In genomic region chr12:112179936-112180335, GRCh38 we compare ENCODE assay signal across 26 cellular contexts. TPM values are rescaled to one million over a fixed set of nuclear protein-coding genes. Genes with fewer than 3 reads are reported as not detected.
DNase-seq lines count a peak whose midpoint lies in the region; ATAC-seq, FAIRE-seq and TF ChIP-seq lines count a peak whose summit lies in the region.
"Had no signal": no experiment of that assay in that cellular context is flagged by ENCODE, and none has a peak within 500 bp of the region (broad histone marks: within the 10 kb centered on the region; RNA-seq: fewer than 3 reads in every experiment).

No MANE protein-coding gene starts in this region.

- H3K27ac ChIP-seq in HepG2 (ENCODE audit: extremely low read length, insufficient read depth, low read length), result no peak overlapping the region
- H3K27ac ChIP-seq: BLaER1, uterus had no signal

- peak overlapping the region; percentile 87 for H3K27ac Mint-ChIP-seq in T-helper 17 cell
- H3K27ac Mint-ChIP-seq: activated B cell treated with CpG ODN at 0.5 μM for 24 hours; activated CD4-positive, alpha-beta memory T cell treated with anti-CD3 and anti-CD28 coated beads, Interleukin-2, amount 10 ng/mL, durations not matched to agents 7 days and 5 days; T-helper 2 cell treated with Interferon-gamma antibody and Interleukin-4, amounts not matched to agents 5 μg/mL and 100 μg/mL, for 36 hours had no signal

- H3K4me3 Mint-ChIP-seq in T-helper 17 cell, result no peak overlapping the region
- H3K4me3 Mint-ChIP-seq: activated B cell treated with CpG ODN at 0.5 μM for 24 hours; activated CD4-positive, alpha-beta memory T cell treated with anti-CD3 and anti-CD28 coated beads, Interleukin-2, amount 10 ng/mL, durations not matched to agents 7 days and 5 days; naive thymus-derived CD4-positive, alpha-beta T cell; T-helper 2 cell treated with Interferon-gamma antibody and Interleukin-4, amounts not matched to agents 5 μg/mL and 100 μg/mL, for 36 hours had no signal

- peaks cover 5% of the 10 kb centered on the region for H3K36me3 ChIP-seq in H7 (replicated peaks; ENCODE audit: control insufficient read depth, insufficient read depth, low read length)
- H3K36me3 ChIP-seq in HepG2 (replicated peaks in 1 of 2; ENCODE audit: control insufficient read depth in 1 of 2, insufficient read depth in 2 of 2, low read length in 2 of 2), result peaks cover 6 to 19% of the 10 kb centered on the region in 2 experiments; a peak in 4 of 5 replicates
- H3K36me3 ChIP-seq: uterus had no signal

- no TSS peak for BruUV-seq in HepG2 (replicated peaks; lab: Mats Ljungman, UMichigan)

- TF ChIP-seq EP300 in HepG2 (IDR thresholded peaks at IDR 0.05; ENCODE audit: low read depth in 2 of 2, low read length in 2 of 2) (no peak), HepG2 (CRISPR knock-in tag; IDR thresholded peaks at IDR 0.05; ENCODE audit: borderline replicate concordance) (no peak)

- H3K4me2 ChIP-seq in HepG2 (ENCODE audit: low read depth, low read length), result no peak overlapping the region
- H3K4me2 ChIP-seq: BLaER1 had no signal

- CTCF ChIA-PET in HepG2 (lab: Yijun Ruan, JAX; ENCODE audit: low intra/inter-chr PET ratio, low total read pairs), result no interaction called here

- no peaks in the 10 kb centered on the region for H3K9me3 ChIP-seq in T-helper 17 cell (ENCODE audit: control insufficient read depth, low read length, poor library complexity, severe bottlenecking)
- H3K9me3 ChIP-seq in HepG2 (ENCODE audit: low read length), result no peaks in the 10 kb centered on the region
- H3K9me3 ChIP-seq: BLaER1, uterus had no signal

- intact Hi-C loops in HepG2 (cut with micrococcal nuclease; ENCODE audit: unreplicated experiment), result no loop called here

- no peaks in the 10 kb centered on the region for H4K20me1 ChIP-seq in HepG2 (ENCODE audit: insufficient read depth, low read length)

- H2AFZ ChIP-seq in HepG2 (ENCODE audit: low read length), result no peak overlapping the region

- POLR2A ChIA-PET in HepG2 (lab: Yijun Ruan, JAX), result no interaction called here

- FAIRE-seq in HepG2 (lab: Jason Lieb, UNC), result no peak
- FAIRE-seq: G401.6 had no signal

- ATAC-seq in T-helper 17 cell (no peak), HepG2 (peak; percentile 66), GM21825 (IDR thresholded peaks at IDR 0.05; ENCODE audit: unreplicated experiment) (no peak)
- ATAC-seq: naive thymus-derived CD4-positive, alpha-beta T cell; Panc1; right cardiac atrium had no signal

- no peaks in the 10 kb centered on the region for H3K79me2 ChIP-seq in HepG2 (ENCODE audit: insufficient read depth, low read length)

- H3K9ac ChIP-seq in HepG2 (ENCODE audit: insufficient read depth, low read depth, low read length), result no peak overlapping the region
- H3K9ac ChIP-seq: BLaER1 had no signal

- TF ChIP-seq CTCF in HepG2 (CRISPR knock-in tag; IDR thresholded peaks at IDR 0.05), result 0 out of 2 replicates have a peak, but pooled peaks have one; percentile 21

- H3K4me1 ChIP-seq in HepG2 (ENCODE audit: insufficient read depth, low read length), result no peaks in the 10 kb centered on the region
- H3K4me1 ChIP-seq: BLaER1, uterus had no signal

- H3K36me3 Mint-ChIP-seq in T-helper 17 cell (ENCODE audit: low read depth), result no peaks in the 10 kb centered on the region

- peak; percentile 49 for DNase-seq in NCI-H2107 treated with DMSO at 0.1 percent for 48 hours (lab: John Stamatoyannopoulos, UW; ENCODE audit: unreplicated experiment)
- no peak for DNase-seq in NCI-H2107 (lab: John Stamatoyannopoulos, UW)
- DNase-seq in H7, result peak; percentile 83
- no peak for DNase-seq in T-helper 17 cell
- DNase-seq in HepG2 (ENCODE audit: low spot score), result no peak
- DNase-seq in NCI-H82 (lab: John Stamatoyannopoulos, UW), result no peak
- DNase-seq in EL, result no peak
- DNase-seq: activated B cell treated with CpG ODN at 0.5 μM for 24 hours; activated CD4-positive, alpha-beta memory T cell treated with anti-CD3 and anti-CD28 coated beads, Interleukin-2, amount 10 ng/mL, durations not matched to agents 7 days and 5 days; activated T-cell treated with anti-CD3 and anti-CD28 coated beads for 4 hours; caudate nucleus; foreskin melanocyte; hippocampal formation; KG1; naive thymus-derived CD4-positive, alpha-beta T cell; NCI-H1092; NCI-H2081 treated with DMSO at 0.1 percent for 48 hours; NCI-H748 treated with DMSO at 0.1 percent for 48 hours; right cardiac atrium; stimulated activated CD4-positive, alpha-beta T cell treated with anti-CD3 and anti-CD28 coated beads, Interleukin-15, amount 100 ng/mL, for 24 hours; uterus had no signal

- in situ Hi-C loops in HepG2 (cut with HindIII; ENCODE audit: extremely low pct_ligation_motif_present, low pct_unique_long_range_greater_than_20kb), result no loop called here

- no peaks in the 10 kb centered on the region for H3K4me1 Mint-ChIP-seq in T-helper 17 cell
- H3K4me1 Mint-ChIP-seq: activated B cell treated with CpG ODN at 0.5 μM for 24 hours had no signal

- H3K27me3 Mint-ChIP-seq in T-helper 17 cell, result no peaks in the 10 kb centered on the region
- H3K27me3 Mint-ChIP-seq: activated B cell treated with CpG ODN at 0.5 μM for 24 hours; activated CD4-positive, alpha-beta memory T cell treated with anti-CD3 and anti-CD28 coated beads, Interleukin-2, amount 10 ng/mL, durations not matched to agents 7 days and 5 days; naive thymus-derived CD4-positive, alpha-beta T cell had no signal

- H3K4me3 ChIP-seq in H7 (ENCODE audit: insufficient read depth, low read depth, low read length) (no peak overlapping the region), HepG2 (replicated peaks in 1 of 3; ENCODE audit: insufficient read depth in 1 of 3, low read depth in 2 of 3, low read length in 3 of 3) (no peak overlapping the region)
- H3K4me3 ChIP-seq: BLaER1, uterus had no signal

- 100% methylated on average over 2 of the region's 2 CpGs for WGBS in HepG2 (ENCODE audit: low lambda C conversion rate)

- TF ChIP-seq RAD21 in HepG2 (CRISPR knock-in tag; IDR thresholded peaks at IDR 0.05), result no peak

- H3K27me3 ChIP-seq in H7 (ENCODE audit: control insufficient read depth, insufficient read depth, low read length) (no peaks in the 10 kb centered on the region), HepG2 (ENCODE audit: control insufficient read depth in 1 of 2, insufficient read depth in 2 of 2, low read length in 2 of 2) (no peaks in the 10 kb centered on the region)
- H3K27me3 ChIP-seq: BLaER1, uterus had no signal

- TF ChIP-seq POLR2A in HepG2 (IDR thresholded peaks at IDR 0.05; ENCODE audit: insufficient read depth in 1 of 2, low read depth in 2 of 2, low read length in 2 of 2), result no peak

TF ChIP-seq in HepG2, 621 proteins besides CTCF, POLR2A, EP300 and RAD21 (continues in another document):
- TF ChIP-seq ZBTB1 (CRISPR knock-in tag; IDR thresholded peaks at IDR 0.05; ENCODE audit: borderline replicate concordance) (no peak), CSRNP1 (CRISPR knock-in tag; IDR thresholded peaks at IDR 0.05) (no peak), ZNF550 (CRISPR knock-in tag; IDR thresholded peaks at IDR 0.05; ENCODE audit: borderline replicate concordance) (no peak), ZNF274 (CRISPR knock-in tag; IDR thresholded peaks at IDR 0.05) (no peak)

RNA-seq across cellular contexts. Expression of gene TRAFD1, which starts 54.6 kb away (rescaled TPM):
- 21.1 and 24.2 TPM in 2 replicates for total RNA-seq in H7 (2014; rRNA removed; shearing (Covaris generic))
- total RNA-seq in T-helper 17 cell (10 to 100 TPM; 24.3 to 26.2 TPM), HepG2 (2016; rRNA removed; fragmentation: Illumina TruSeq; extraction: Trizol) (20.9 and 27.8 TPM in 2 replicates)
- total RNA-seq in HepG2 (2016; cell fraction: cytosol; rRNA removed; fragmentation: Illumina TruSeq; extraction: Trizol; ENCODE audit: low read depth), result 3.3 and 3.6 TPM in 2 replicates
- total RNA-seq in HepG2 (2016; cell fraction: insoluble cytoplasmic fraction; rRNA removed; fragmentation: Illumina TruSeq; extraction: Trizol), result 20.5 and 24.2 TPM in 2 replicates
- 7.6 and 9.4 TPM in 2 replicates for total RNA-seq in HepG2 (2016; cell fraction: membrane; rRNA removed; fragmentation: Illumina TruSeq; extraction: Trizol)
- total RNA-seq in HepG2 (2016; cell fraction: nucleus; rRNA removed; fragmentation: Illumina TruSeq; extraction: Trizol), result 16.1 and 18.7 TPM in 2 replicates
- 9.5 and 10.4 TPM in 2 replicates for polyA plus RNA-seq in HepG2 (2011; rRNA removed)
- 8.7 and 9.7 TPM in 2 replicates for polyA plus RNA-seq in HepG2 (2011; cell fraction: cytosol; rRNA removed)
- polyA plus RNA-seq in HepG2 (2011; cell fraction: nucleus; rRNA removed), result 9.1 and 10.4 TPM in 2 replicates
- 8.9 and 13.3 TPM in 2 replicates for polyA plus RNA-seq in HepG2 (2012)
- polyA plus RNA-seq in HepG2 (2016; cell fraction: cytosol; fragmentation: Illumina TruSeq; extraction: Trizol; ENCODE audit: low read depth), result 1.0 and 1.5 TPM in 2 replicates
- 20.8 and 21.2 TPM in 2 replicates for polyA plus RNA-seq in HepG2 (2016; cell fraction: insoluble cytoplasmic fraction; fragmentation: Illumina TruSeq; extraction: Trizol; ENCODE audit: low read depth)
- polyA plus RNA-seq in HepG2 (2016; cell fraction: membrane; fragmentation: Illumina TruSeq; extraction: Trizol; ENCODE audit: low read depth), result 3.1 TPM in 2 replicates
- polyA plus RNA-seq in HepG2 (2016; cell fraction: nucleus; fragmentation: Illumina TruSeq; extraction: Trizol; ENCODE audit: insufficient read depth, low read depth), result 14.6 and 15.4 TPM in 2 replicates
- 8.1 and 43.5 TPM in 2 replicates for polyA minus RNA-seq in HepG2 (2011; rRNA and poly(A)+ RNA removed; ENCODE audit: low replicate concordance)
- 5.2 and 7.2 TPM in 2 replicates for polyA minus RNA-seq in HepG2 (2011; cell fraction: cytosol; rRNA and poly(A)+ RNA removed)
- 12.0 and 15.9 TPM in 2 replicates for polyA minus RNA-seq in HepG2 (2011; cell fraction: nucleus; rRNA and poly(A)+ RNA removed)

Comparison
In these comparisons a context has a peak if more than half of its experiments do, and no peak if none do; other contexts are left out.
1. DNase-seq: peak in NCI-H2107 treated with DMSO at 0.1 percent for 48 hours (single experiment) and H7 (single experiment); none in NCI-H2107 (single experiment), T-helper 17 cell (0 of 3), HepG2 (single experiment), NCI-H82 (single experiment) and EL (single experiment).